23 cellular contexts compared by ENCODE assay signal in the genomic region with DNA sequence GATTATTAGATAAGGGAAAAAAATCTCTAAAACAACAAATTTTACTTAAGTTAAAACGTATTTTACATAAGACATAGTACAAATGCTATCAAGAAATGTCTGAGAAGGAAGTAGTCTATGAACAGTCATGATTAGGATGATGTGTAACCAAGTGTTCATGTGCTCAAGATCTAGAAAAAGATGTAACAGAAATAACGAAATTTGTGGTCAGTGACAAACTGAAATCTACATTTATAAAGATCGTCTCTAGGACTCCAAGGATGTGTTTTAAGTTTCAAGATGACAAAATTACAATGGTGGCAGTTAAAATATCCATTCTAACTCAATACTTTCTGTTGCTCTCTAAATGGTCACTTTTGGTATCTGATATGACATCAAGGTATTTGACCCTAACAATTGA. TPM values are rescaled to one million over a fixed set of nuclear protein-coding genes. Genes with fewer than 3 reads are reported as not detected.
DNase-seq lines count a peak whose midpoint lies in the region; ATAC-seq, FAIRE-seq and TF ChIP-seq lines count a peak whose summit lies in the region.
"Had no signal": no experiment of that assay in that cellular context is flagged by ENCODE, and none has a peak within 500 bp of the region (broad histone marks: within the 10 kb centered on the region; RNA-seq: fewer than 3 reads in every experiment).

No MANE protein-coding gene starts in this region.

- no peak for DNase-seq in activated CD4-positive, alpha-beta T cell treated with anti-CD3 and anti-CD28 coated beads for 36 hours
- no peak for DNase-seq in activated CD4-positive, alpha-beta T cell treated with anti-CD3 and anti-CD28 coated beads for 1 hour
- no peak for DNase-seq in CD4-positive, alpha-beta memory T cell
- DNase-seq in LHCN-M2 (ENCODE audit: low read depth) (peak; percentile 1), GM12878 (ENCODE audit: low read depth, low spot score) (no peak), vagina (ENCODE audit: extremely low spot score in 2 of 2) (no peak), cortex of kidney (lab: John Stamatoyannopoulos, UW) (no peak)
- DNase-seq: activated gamma-delta T cell treated with Interleukin-2 at 50 U/mL for 16 hours; BE2C; DMS53; effector memory CD4-positive, alpha-beta T cell; esophagus squamous epithelium; KG1; NCI-H1105 treated with DMSO at 0.1 percent for 48 hours; NCI-H2081 treated with DMSO at 0.1 percent for 48 hours; NK-92 treated with Interleukin-12 subunit alpha and Interleukin-12 subunit beta, amount 100 ng/mL, for 24 hours; RPMI8226; stimulated activated CD4-positive, alpha-beta T cell treated with anti-CD3 and anti-CD28 coated beads, Interleukin-2, amount 100 ng/mL, for 24 hours had no signal

- ATAC-seq in activated CD4-positive, alpha-beta T cell treated with anti-CD3 and anti-CD28 coated beads for 36 hours, result peak; percentile 89
- ATAC-seq in GM12878, result peak; percentile 40
- ATAC-seq in HG02798 (IDR thresholded peaks at IDR 0.05; ENCODE audit: poor library complexity, unreplicated experiment), result no peak

- H3K4me2 ChIP-seq in GM12878 (ENCODE audit: control insufficient read depth, insufficient read depth), result no peak overlapping the region

- intact Hi-C loops in activated CD4-positive, alpha-beta T cell treated with anti-CD3 and anti-CD28 coated beads for 36 hours (cut with DNase I, micrococcal nuclease), result loop anchor here in 1 of 2 experiments (1.0 to 5.0 kb wide), 3 partner anchors 64 to 916 kb away; a partner anchor contains a TSS
- intact Hi-C loops in CD4-positive, alpha-beta memory T cell (cut with micrococcal nuclease), result no loop called here
- intact Hi-C loops in GM12878 (cut with micrococcal nuclease; ENCODE audit: unreplicated experiment) (no loop called here), vagina (cut with DNase I) (no loop called here)

- CTCF ChIA-PET in activated CD4-positive, alpha-beta T cell treated with anti-CD3 and anti-CD28 coated beads for 36 hours (lab: Charles Lee), result no interaction called here
- CTCF ChIA-PET in CD4-positive, alpha-beta memory T cell (lab: Charles Lee; ENCODE audit: partially characterized antibody), result interaction anchor here (1.0 to 1.3 kb wide), 3 partner anchors 15 to 153 kb away, joined by 3 to 4 read pairs (median 4); a partner anchor contains a TSS
- CTCF ChIA-PET in GM12878 (lab: Yijun Ruan, JAX), result no interaction called here

- FAIRE-seq in GM12878 (lab: Jason Lieb, UNC), result peak; percentile 91
- FAIRE-seq: astrocyte had no signal

- no peak for TF ChIP-seq CTCF in GM12878 (IDR thresholded peaks at IDR 0.05 in 2 of 3, conservative IDR thresholded peaks at IDR 0.05 in 1 of 3; ENCODE audit: control insufficient read depth in 2 of 3, extremely low read depth in 1 of 3, insufficient read depth in 1 of 3, low read depth in 3 of 3, low read length in 3 of 3)
- TF ChIP-seq CTCF in vagina (IDR thresholded peaks at IDR 0.05), result no peak

- H3K79me2 ChIP-seq in GM12878 (ENCODE audit: control insufficient read depth, insufficient read depth, low read length), result peaks cover 5% of the 10 kb centered on the region

- H3K9ac ChIP-seq in GM12878 (ENCODE audit: control insufficient read depth, insufficient read depth, low read length), result no peak overlapping the region

- TF ChIP-seq POLR2A in GM12878 (IDR thresholded peaks at IDR 0.05; ENCODE audit: low read depth, low read length) (no peak), vagina (IDR thresholded peaks at IDR 0.05) (no peak)

- H3K27ac Mint-ChIP-seq in activated CD4-positive, alpha-beta T cell treated with anti-CD3 and anti-CD28 coated beads for 36 hours, result peak overlapping the region; percentile 78
- H3K27ac Mint-ChIP-seq in CD4-positive, alpha-beta memory T cell, result peak overlapping the region; percentile 8 to 48 (median 26)
- H3K27ac Mint-ChIP-seq: type B pancreatic cell had no signal

- H3K9me3 ChIP-seq in CD4-positive, alpha-beta memory T cell (ENCODE audit: control insufficient read depth in 1 of 2, low read length in 2 of 2), result no peaks in the 10 kb centered on the region
- H3K9me3 ChIP-seq in GM12878 (replicated peaks; ENCODE audit: control insufficient read depth, insufficient read depth, low read length) (no peaks in the 10 kb centered on the region), vagina (no peaks in the 10 kb centered on the region)
- H3K9me3 ChIP-seq: BE2C, esophagus squamous epithelium, prostate gland had no signal

- H3K4me3 Mint-ChIP-seq in activated CD4-positive, alpha-beta T cell treated with anti-CD3 and anti-CD28 coated beads for 36 hours, result no peak overlapping the region
- peak overlapping the region in 1 of 8 donors; percentile 41 for H3K4me3 Mint-ChIP-seq in CD4-positive, alpha-beta memory T cell
- H3K4me3 Mint-ChIP-seq: neural crest cell, type B pancreatic cell had no signal

- H3K4me3 ChIP-seq in CD4-positive, alpha-beta memory T cell (ENCODE audit: low read length in 2 of 2), result no peak overlapping the region
- H3K4me3 ChIP-seq in GM12878, result no peak overlapping the region
- no peak overlapping the region for H3K4me3 ChIP-seq in vagina
- H3K4me3 ChIP-seq: esophagus squamous epithelium, prostate gland had no signal

- no peak overlapping the region for H2AFZ ChIP-seq in GM12878 (ENCODE audit: control insufficient read depth, low read depth, low read length)

- peaks cover 31% of the 10 kb centered on the region for H3K4me1 Mint-ChIP-seq in activated CD4-positive, alpha-beta T cell treated with anti-CD3 and anti-CD28 coated beads for 36 hours
- H3K4me1 Mint-ChIP-seq in CD4-positive, alpha-beta memory T cell, result peaks cover 15 to 43% (median 29%) of the 10 kb centered on the region in 4 donors
- H3K4me1 Mint-ChIP-seq: neural crest cell had no signal

- H3K27me3 ChIP-seq in CD4-positive, alpha-beta memory T cell (ENCODE audit: insufficient read depth, low read length), result no peaks in the 10 kb centered on the region
- H3K27me3 ChIP-seq in GM12878 (replicated peaks in 1 of 2; ENCODE audit: control insufficient read depth in 2 of 2, insufficient read depth in 2 of 2, low read length in 1 of 2), result no peaks in the 10 kb centered on the region
- no peaks in the 10 kb centered on the region for H3K27me3 ChIP-seq in vagina
- H3K27me3 ChIP-seq: BE2C, esophagus squamous epithelium had no signal

- H3K36me3 ChIP-seq in CD4-positive, alpha-beta memory T cell (ENCODE audit: insufficient read depth, low read length), result peaks cover 28% of the 10 kb centered on the region
- H3K36me3 ChIP-seq in GM12878 (ENCODE audit: control insufficient read depth in 2 of 2, insufficient read depth in 2 of 2, low read length in 1 of 2) (peaks cover 0 to 9% of the 10 kb centered on the region in 2 experiments; a peak in 3 of 4 replicates), vagina (peaks cover 0 to 59% of the 10 kb centered on the region in 2 donors)
- H3K36me3 ChIP-seq: prostate gland had no signal

- TF ChIP-seq RAD21 in GM12878 (IDR thresholded peaks at IDR 0.05; ENCODE audit: insufficient read depth, low read depth, low read length), result no peak

- H3K9me3 Mint-ChIP-seq in activated CD4-positive, alpha-beta T cell treated with anti-CD3 and anti-CD28 coated beads for 36 hours (ENCODE audit: low read depth), result no peaks in the 10 kb centered on the region
- no peaks in the 10 kb centered on the region for H3K9me3 Mint-ChIP-seq in CD4-positive, alpha-beta memory T cell
- H3K9me3 Mint-ChIP-seq: neural crest cell, type B pancreatic cell had no signal

- SMC1A ChIA-PET in GM12878 (lab: Charles Lee; ENCODE audit: uncharacterized antibody, unreplicated experiment), result no interaction called here

- in situ Hi-C loops in GM12878 (cut with MboI), result no loop called here

- H3K27me3 Mint-ChIP-seq in activated CD4-positive, alpha-beta T cell treated with anti-CD3 and anti-CD28 coated beads for 36 hours, result no peaks in the 10 kb centered on the region
- no peaks in the 10 kb centered on the region for H3K27me3 Mint-ChIP-seq in CD4-positive, alpha-beta memory T cell
- H3K27me3 Mint-ChIP-seq: type B pancreatic cell had no signal

- 15% methylated on average over 3 of the region's 3 CpGs for WGBS in GM12878 (ENCODE audit: insufficient coverage, insufficient replicate concordance, low lambda C conversion rate, missing lambda C conversion rate)

- RAD21 ChIA-PET in GM12878 (lab: Charles Lee; ENCODE audit: unreplicated experiment), result no interaction called here

- BruUV-seq in GM12878 (replicated peaks; lab: Mats Ljungman, UMichigan), result no TSS peak

- peaks cover 33% of the 10 kb centered on the region for H3K36me3 Mint-ChIP-seq in activated CD4-positive, alpha-beta T cell treated with anti-CD3 and anti-CD28 coated beads for 36 hours (ENCODE audit: low read depth)
- peaks cover 28 to 41% of the 10 kb centered on the region in 2 donors for H3K36me3 Mint-ChIP-seq in CD4-positive, alpha-beta memory T cell

- no peaks in the 10 kb centered on the region for H4K20me1 ChIP-seq in GM12878 (ENCODE audit: control insufficient read depth, insufficient read depth)

- POLR2A ChIA-PET in activated CD4-positive, alpha-beta T cell treated with anti-CD3 and anti-CD28 coated beads for 36 hours (lab: Charles Lee), result no interaction called here
- POLR2A ChIA-PET in CD4-positive, alpha-beta memory T cell (lab: Charles Lee; ENCODE audit: partially characterized antibody), result no interaction called here
- POLR2A ChIA-PET in GM12878 (lab: Charles Lee), result interaction anchor here (1.0 kb wide), 1 partner anchor 16 kb away, joined by 3 read pairs; no protein-coding TSS in a partner anchor

- no peak overlapping the region for H3K27ac ChIP-seq in CD4-positive, alpha-beta memory T cell (ENCODE audit: low read depth, low read length)
- H3K27ac ChIP-seq in GM12878 (ENCODE audit: control insufficient read depth, insufficient read depth) (0 out of 2 replicates have a peak overlapping the region, but pooled peaks have one; percentile 7), vagina (no peak overlapping the region)
- H3K27ac ChIP-seq: esophagus squamous epithelium, prostate gland had no signal

- peaks cover 30% of the 10 kb centered on the region for H3K4me1 ChIP-seq in CD4-positive, alpha-beta memory T cell (ENCODE audit: insufficient read depth, low read length)
- H3K4me1 ChIP-seq in GM12878 (ENCODE audit: control insufficient read depth, insufficient read depth, low read length), result peaks cover 6% of the 10 kb centered on the region; the same call in 1 of the 2 replicates
- no peaks in the 10 kb centered on the region for H3K4me1 ChIP-seq in vagina
- H3K4me1 ChIP-seq: BE2C, esophagus squamous epithelium, prostate gland had no signal

- TF ChIP-seq EP300 in GM12878 (IDR thresholded peaks at IDR 0.05; ENCODE audit: borderline replicate concordance in 1 of 2, control insufficient read depth in 1 of 2, low read depth in 2 of 2, low read length in 2 of 2), result no peak

RNA-seq across cellular contexts. Expression of a gene that starts 17.2 kb away (rescaled TPM):
- total RNA-seq in activated CD4-positive, alpha-beta T cell treated with anti-CD3 and anti-CD28 coated beads for 36 hours, result 10 to 100 TPM; 42.3 to 45.3 TPM
- total RNA-seq in CD4-positive, alpha-beta memory T cell, result 10 to 100 TPM; 47.4 to 48.1 TPM
- 1 to 10 TPM; 8.9 to 9.6 TPM for polyA plus RNA-seq in CD4-positive, alpha-beta memory T cell
- 23.3 and 35.7 TPM in 2 replicates for total RNA-seq in LHCN-M2 (2014; rRNA removed)
- 36.5 TPM for polyA plus RNA-seq in LHCN-M2 (2012)
- 67.3 and 69.4 TPM in 2 replicates for total RNA-seq in GM12878 (2013; cell fraction: nucleolus; rRNA removed)
- total RNA-seq in GM12878 (2014; rRNA removed), result 18.9 and 21.5 TPM in 2 replicates
- 26.3 and 28.2 TPM in 2 replicates for total RNA-seq in GM12878 (2014; rRNA removed; fragmentation: Illumina TruSeq; extraction: Trizol)
- 42.0 and 43.0 TPM in 2 replicates for total RNA-seq in GM12878 (2021)
- polyA plus RNA-seq in GM12878 (2011; ENCODE audit: low read depth), result 19.5 TPM
- 17.8 and 24.6 TPM in 2 replicates for polyA plus RNA-seq in GM12878 (2011; rRNA removed)
- 7.8 and 16.4 TPM in 2 replicates for polyA plus RNA-seq in GM12878 (2011; cell fraction: cytosol; rRNA removed)
- 15.9 and 18.8 TPM in 2 replicates for polyA plus RNA-seq in GM12878 (2011; cell fraction: nucleus; rRNA removed)
- polyA plus RNA-seq in GM12878 (2012), result 29.4 and 29.8 TPM in 2 replicates
- 46.4 and 60.6 TPM in 2 replicates for polyA plus RNA-seq in GM12878 (2014; fragmentation: Illumina TruSeq; extraction: Trizol)
- polyA plus RNA-seq in GM12878 (2014; fragmentation: Nextera tagmentation; extraction: Ambion mirVana), result 10 to 100 TPM; 13.9 to 19.7 TPM
- 20.8 and 24.9 TPM in 2 replicates for polyA plus RNA-seq in GM12878 (2014; rRNA removed)
- polyA plus RNA-seq in GM12878 (2016; fragmentation: Nextera tagmentation; extraction: Ambion mirVana), result 10 to 100 TPM; 11.4 to 15.4 TPM
- polyA minus RNA-seq in GM12878 (2011; rRNA and poly(A)+ RNA removed), result 14.6 and 15.8 TPM in 2 replicates
- polyA minus RNA-seq in GM12878 (2011; cell fraction: cytosol; rRNA and poly(A)+ RNA removed), result 5.7 and 11.4 TPM in 2 replicates
- 8.7 and 12.8 TPM in 2 replicates for polyA minus RNA-seq in GM12878 (2011; cell fraction: nucleus; rRNA and poly(A)+ RNA removed)
- 46.2 TPM for total RNA-seq in vagina

RNA-seq across cellular contexts. Expression of a gene that starts 45.3 kb away (rescaled TPM):
- 1 to 10 TPM; 1.9 to 2.4 TPM for total RNA-seq in activated CD4-positive, alpha-beta T cell treated with anti-CD3 and anti-CD28 coated beads for 36 hours
- 1 to 10 TPM; 5.0 to 6.2 TPM for total RNA-seq in CD4-positive, alpha-beta memory T cell
- polyA plus RNA-seq in CD4-positive, alpha-beta memory T cell, result under 1 TPM in 1 of 2 donors, not detected in 1; 0.26 TPM
- 1.4 and 2.5 TPM in 2 replicates for total RNA-seq in LHCN-M2 (2014; rRNA removed)
- polyA plus RNA-seq in LHCN-M2 (2012), result 0.44 TPM
- 13.5 and 14.6 TPM in 2 replicates for total RNA-seq in GM12878 (2013; cell fraction: nucleolus; rRNA removed)
- total RNA-seq in GM12878 (2014; rRNA removed), result 1.6 and 2.1 TPM in 2 replicates
- 1.8 and 2.0 TPM in 2 replicates for total RNA-seq in GM12878 (2014; rRNA removed; fragmentation: Illumina TruSeq; extraction: Trizol)
- 1.2 and 1.5 TPM in 2 replicates for total RNA-seq in GM12878 (2021)
- 1.1 TPM for polyA plus RNA-seq in GM12878 (2011; ENCODE audit: low read depth)
- 2.1 and 3.2 TPM in 2 replicates for polyA plus RNA-seq in GM12878 (2011; rRNA removed)
- polyA plus RNA-seq in GM12878 (2011; cell fraction: cytosol; rRNA removed), result 1.1 and 1.2 TPM in 2 replicates
- polyA plus RNA-seq in GM12878 (2011; cell fraction: nucleus; rRNA removed), result 6.6 and 7.3 TPM in 2 replicates
- polyA plus RNA-seq in GM12878 (2012), result 0.97 and 1.8 TPM in 2 replicates
- polyA plus RNA-seq in GM12878 (2014; fragmentation: Illumina TruSeq; extraction: Trizol), result 1.5 TPM in 2 replicates
- under 1 TPM; 0.39 to 0.84 TPM for polyA plus RNA-seq in GM12878 (2014; fragmentation: Nextera tagmentation; extraction: Ambion mirVana)
- polyA plus RNA-seq in GM12878 (2014; rRNA removed), result 1.9 and 2.5 TPM in 2 replicates
- under 1 TPM; 0.06 to 0.59 TPM for polyA plus RNA-seq in GM12878 (2016; fragmentation: Nextera tagmentation; extraction: Ambion mirVana)
- polyA minus RNA-seq in GM12878 (2011; rRNA and poly(A)+ RNA removed), result 2.0 and 3.8 TPM in 2 replicates
- polyA minus RNA-seq in GM12878 (2011; cell fraction: cytosol; rRNA and poly(A)+ RNA removed), result not detected in 2 replicates
- 3.3 and 4.3 TPM in 2 replicates for polyA minus RNA-seq in GM12878 (2011; cell fraction: nucleus; rRNA and poly(A)+ RNA removed)
- total RNA-seq in vagina, result 1.5 TPM
